9 cellular contexts compared by ENCODE assay signal in the genomic region with DNA sequence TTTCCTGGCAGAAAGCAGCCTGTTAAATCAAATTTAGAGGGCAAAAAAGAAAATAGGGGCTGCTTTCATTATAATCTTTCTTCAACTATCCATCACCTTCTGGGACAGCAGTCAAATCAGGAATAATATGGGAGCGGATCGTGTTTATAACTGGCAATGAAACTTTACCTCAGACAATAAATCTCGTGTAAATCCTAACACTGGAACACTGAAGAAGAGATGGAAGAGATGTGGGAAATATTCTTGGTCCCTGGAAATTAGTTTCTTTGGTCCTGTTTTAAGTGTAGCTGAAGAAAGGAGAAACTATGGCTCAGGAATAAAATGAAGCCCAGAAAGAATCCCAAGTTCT.
DNase-seq lines count a peak whose midpoint lies in the region; ATAC-seq lines count a peak whose summit lies in the region.
"Had no signal": no experiment of that assay in that cellular context is flagged by ENCODE, and none has a peak within 500 bp of the region (broad histone marks: within the 10 kb centered on the region; RNA-seq: fewer than 3 reads in every experiment).

No MANE protein-coding gene starts in this region.

- no peaks in the 10 kb centered on the region for H3K27me3 ChIP-seq in aorta (ENCODE audit: control insufficient read depth in 1 of 2, insufficient read depth in 2 of 2, low read length in 1 of 2)

- peaks cover 4 to 8% of the 10 kb centered on the region in 2 donors for H3K4me1 ChIP-seq in aorta (ENCODE audit: control insufficient read depth in 1 of 2, insufficient read depth in 2 of 2, low read length in 2 of 2)

- 13 to 27% methylated on average over 3 of the region's 3 CpGs for WGBS in aorta, 2 donors

- H3K36me3 ChIP-seq in aorta (ENCODE audit: control insufficient read depth in 1 of 2, insufficient read depth in 2 of 2, low read length in 1 of 2): no peaks in the 10 kb centered on the region

- H3K9me3 Mint-ChIP-seq in stimulated activated naive CD8-positive, alpha-beta T cell treated with anti-CD3 and anti-CD28 coated beads, Interleukin-15, Interleukin-2, amounts not matched to agents 100 ng/mL and 50 ng/mL, for 24 hours: no peaks in the 10 kb centered on the region
- H3K9me3 Mint-ChIP-seq in natural killer cell treated with Interleukin-12 subunit alpha and Interleukin-12 subunit beta and Interleukin-15 and Interleukin-18, amount 100 ng/mL, for 72 hours: peaks cover 4% of the 10 kb centered on the region

- H3K36me3 Mint-ChIP-seq in stimulated activated naive CD8-positive, alpha-beta T cell treated with anti-CD3 and anti-CD28 coated beads, Interleukin-15, Interleukin-2, amounts not matched to agents 100 ng/mL and 50 ng/mL, for 24 hours (ENCODE audit: low read depth): peaks cover 11% of the 10 kb centered on the region
- H3K36me3 Mint-ChIP-seq in natural killer cell treated with Interleukin-12 subunit alpha and Interleukin-12 subunit beta and Interleukin-15 and Interleukin-18, amount 100 ng/mL, for 72 hours: no peaks in the 10 kb centered on the region

- no peaks in the 10 kb centered on the region for H3K27me3 Mint-ChIP-seq in stimulated activated naive CD8-positive, alpha-beta T cell treated with anti-CD3 and anti-CD28 coated beads, Interleukin-15, Interleukin-2, amounts not matched to agents 100 ng/mL and 50 ng/mL, for 24 hours
- H3K27me3 Mint-ChIP-seq in natural killer cell treated with Interleukin-12 subunit alpha and Interleukin-12 subunit beta and Interleukin-15 and Interleukin-18, amount 100 ng/mL, for 72 hours: no peaks in the 10 kb centered on the region

- no peak for ATAC-seq in stimulated activated naive CD8-positive, alpha-beta T cell treated with anti-CD3 and anti-CD28 coated beads, Interleukin-15, Interleukin-2, amounts not matched to agents 100 U/mL and 50 U/mL, for 24 hours
- ATAC-seq in natural killer cell treated with Interleukin-12 subunit alpha and Interleukin-12 subunit beta and Interleukin-15 and Interleukin-18, amount 100 ng/mL, for 72 hours: no peak
- ATAC-seq in aorta (ENCODE audit: low FRiP score): no peak
- ATAC-seq in GM21447 (IDR thresholded peaks at IDR 0.05; ENCODE audit: unreplicated experiment): no peak
- no peak for ATAC-seq in HG02973 (IDR thresholded peaks at IDR 0.05; ENCODE audit: unreplicated experiment)
- no peak for ATAC-seq in GM21786 (IDR thresholded peaks at IDR 0.05; ENCODE audit: unreplicated experiment)

- intact Hi-C loops in aorta (cut with DNase I): no loop called here

- peak overlapping the region; percentile 83 for H3K4me3 Mint-ChIP-seq in stimulated activated naive CD8-positive, alpha-beta T cell treated with anti-CD3 and anti-CD28 coated beads, Interleukin-15, Interleukin-2, amounts not matched to agents 100 ng/mL and 50 ng/mL, for 24 hours
- peak overlapping the region; percentile 89 for H3K4me3 Mint-ChIP-seq in natural killer cell treated with Interleukin-12 subunit alpha and Interleukin-12 subunit beta and Interleukin-15 and Interleukin-18, amount 100 ng/mL, for 72 hours

- H3K4me1 Mint-ChIP-seq in stimulated activated naive CD8-positive, alpha-beta T cell treated with anti-CD3 and anti-CD28 coated beads, Interleukin-15, Interleukin-2, amounts not matched to agents 100 ng/mL and 50 ng/mL, for 24 hours (ENCODE audit: low read depth): peaks cover 57% of the 10 kb centered on the region
- H3K4me1 Mint-ChIP-seq in natural killer cell treated with Interleukin-12 subunit alpha and Interleukin-12 subunit beta and Interleukin-15 and Interleukin-18, amount 100 ng/mL, for 72 hours (ENCODE audit: low read depth in 2 of 2): peaks cover 29 to 39% of the 10 kb centered on the region in 2 donors

- no peaks in the 10 kb centered on the region for H3K9me3 ChIP-seq in aorta (ENCODE audit: control insufficient read depth, low read length)

- H3K4me3 ChIP-seq in aorta (ENCODE audit: low read length in 2 of 2): peak overlapping the region; percentile 51 to 87

- H3K27ac ChIP-seq in cingulate gyrus (ENCODE audit: low read depth, low read length) (peak overlapping the region; percentile 73), aorta (ENCODE audit: low read depth in 1 of 2, low read length in 2 of 2) (no peak overlapping the region)

- peak overlapping the region; percentile 92 for H3K27ac Mint-ChIP-seq in stimulated activated naive CD8-positive, alpha-beta T cell treated with anti-CD3 and anti-CD28 coated beads, Interleukin-15, Interleukin-2, amounts not matched to agents 100 ng/mL and 50 ng/mL, for 24 hours
- H3K27ac Mint-ChIP-seq in natural killer cell treated with Interleukin-12 subunit alpha and Interleukin-12 subunit beta and Interleukin-15 and Interleukin-18, amount 100 ng/mL, for 72 hours: peak overlapping the region; percentile 93 to 95

- DNase-seq in stimulated activated naive CD8-positive, alpha-beta T cell treated with anti-CD3 and anti-CD28 coated beads, Interleukin-15, Interleukin-2, amounts not matched to agents 100 U/mL and 50 U/mL, for 24 hours: no peak
- no peak for DNase-seq in natural killer cell treated with Interleukin-12 subunit alpha and Interleukin-12 subunit beta and Interleukin-15 and Interleukin-18, amount 100 ng/mL, for 72 hours (ENCODE audit: low spot score)
- no peak for DNase-seq in aorta
- DNase-seq: SIG-M5 had no signal
